In the genomic region with DNA sequence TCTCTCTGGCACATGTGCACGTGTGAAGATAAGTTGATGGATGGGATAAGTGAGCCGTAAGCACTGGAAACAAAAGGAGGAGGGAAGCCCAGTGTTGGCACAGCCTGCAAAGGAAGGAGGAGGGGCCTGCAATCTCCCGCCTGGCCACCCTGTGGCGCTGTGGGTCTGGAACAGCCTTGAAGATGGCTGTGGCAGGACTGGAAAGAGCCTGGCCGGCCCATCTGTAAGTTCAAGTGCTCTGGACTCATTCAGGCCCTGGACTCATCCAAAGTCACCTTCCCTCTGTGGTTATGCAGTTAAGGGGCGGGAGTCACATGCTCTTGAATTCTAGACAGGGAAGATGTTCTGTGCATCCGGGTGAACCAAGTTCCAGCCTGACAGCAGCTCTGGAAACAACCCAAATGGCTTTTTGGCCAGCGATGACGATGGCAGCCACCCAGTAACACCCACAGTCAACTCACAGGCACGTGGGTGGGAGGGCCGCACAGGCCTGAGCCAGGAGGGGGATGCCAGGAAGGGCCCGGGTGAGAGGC, we compare ENCODE assay signal across 8 cellular contexts. TPM values are rescaled to one million over a fixed set of nuclear protein-coding genes. Genes with fewer than 3 reads are reported as not detected.
DNase-seq lines count a peak whose midpoint lies in the region; ATAC-seq and TF ChIP-seq lines count a peak whose summit lies in the region.

No MANE protein-coding gene starts in this region.

- H3K27me3 Mint-ChIP-seq in activated naive CD8-positive, alpha-beta T cell treated with anti-CD3 and anti-CD28 coated beads, Interleukin-2, amount 50 U/mL, for 24 hours, result no peaks in the 10 kb centered on the region

- no peaks in the 10 kb centered on the region for H3K4me1 Mint-ChIP-seq in activated naive CD8-positive, alpha-beta T cell treated with anti-CD3 and anti-CD28 coated beads, Interleukin-2, amount 50 U/mL, for 24 hours

- H3K4me3 Mint-ChIP-seq in activated naive CD8-positive, alpha-beta T cell treated with anti-CD3 and anti-CD28 coated beads, Interleukin-2, amount 50 U/mL, for 24 hours, result no peak overlapping the region

- H3K36me3 ChIP-seq in heart left ventricle (peaks cover 0 to 12% (median 0%) of the 10 kb centered on the region in 9 donors), psoas muscle (ENCODE audit: insufficient read depth in 1 of 2, low read depth in 1 of 2) (no peaks in the 10 kb centered on the region)

- ATAC-seq in activated naive CD8-positive, alpha-beta T cell treated with anti-CD3 and anti-CD28 coated beads, Interleukin-2, amount 50 U/mL, for 24 hours, result no peak
- ATAC-seq in heart left ventricle (peak; percentile 91 to 95 (median 92)), psoas muscle (peak in 3 of 4 donors; percentile 54 to 64 (median 63)), HG02588 (IDR thresholded peaks at IDR 0.05; ENCODE audit: unreplicated experiment) (no peak)

- TF ChIP-seq CTCF in LNCAP (IDR thresholded peaks at IDR 0.05) (peak; percentile 99), heart left ventricle (IDR thresholded peaks at IDR 0.05) (peak; percentile 52 to 87 (median 72)), psoas muscle (IDR thresholded peaks at IDR 0.05) (peak; percentile 43)

- intact Hi-C loops in heart left ventricle (cut with DNase I) (loop anchor here in 8 of 10 donors (1.0 to 5.0 kb wide), 10 partner anchors 39 to 164 kb away; a partner anchor contains a TSS), psoas muscle (cut with DNase I) (no loop called here)

- WGBS in heart left ventricle, 4 donors, result 30 to 41% (median 36%) methylated on average over 10 to 12 of the region's 12 CpGs
- 31 to 45% (median 36%) methylated on average over 12 of the region's 12 CpGs for whole genome bisulfite sequencing in psoas muscle, 3 donors

- H3K27ac ChIP-seq in heart left ventricle (peak overlapping the region; percentile 10 to 90 (median 80)), psoas muscle (no peak overlapping the region)

- H3K27me3 ChIP-seq in heart left ventricle (no peaks in the 10 kb centered on the region), psoas muscle (ENCODE audit: insufficient read depth in 3 of 3, low read length in 2 of 3) (no peaks in the 10 kb centered on the region)

- H3K9me3 ChIP-seq in heart left ventricle, result peaks cover 0 to 30% (median 5%) of the 10 kb centered on the region in 12 donors
- peaks cover 3% of the 10 kb centered on the region for H3K9me3 ChIP-seq in psoas muscle

- peak; percentile 52 to 60 for DNase-seq in NCI-H2081 (lab: John Stamatoyannopoulos, UW)
- no peak for DNase-seq in NCI-H2081 treated with DMSO at 0.1 percent for 48 hours (lab: John Stamatoyannopoulos, UW)
- peak; percentile 65 for DNase-seq in activated naive CD8-positive, alpha-beta T cell treated with anti-CD3 and anti-CD28 coated beads, Interleukin-2, amount 50 U/mL, for 24 hours
- DNase-seq in heart left ventricle, result peak; percentile 79 to 89 (median 84)
- DNase-seq in psoas muscle, result peak; percentile 50 to 74
- no peak for DNase-seq in NCI-H2107 treated with DMSO at 0.1 percent for 48 hours (lab: John Stamatoyannopoulos, UW; ENCODE audit: unreplicated experiment)

- no peak for TF ChIP-seq POLR2A in heart left ventricle (IDR thresholded peaks at IDR 0.05)

- peaks cover 0 to 45% (median 19%) of the 10 kb centered on the region in 12 donors for H3K4me1 ChIP-seq in heart left ventricle
- H3K4me1 ChIP-seq in psoas muscle, result no peaks in the 10 kb centered on the region

- H3K9me3 Mint-ChIP-seq in activated naive CD8-positive, alpha-beta T cell treated with anti-CD3 and anti-CD28 coated beads, Interleukin-2, amount 50 U/mL, for 24 hours, result peaks cover 28% of the 10 kb centered on the region

- H3K4me3 ChIP-seq in heart left ventricle (no peak overlapping the region), psoas muscle (no peak overlapping the region)

- peaks cover 45% of the 10 kb centered on the region for H3K36me3 Mint-ChIP-seq in activated naive CD8-positive, alpha-beta T cell treated with anti-CD3 and anti-CD28 coated beads, Interleukin-2, amount 50 U/mL, for 24 hours (ENCODE audit: low read depth)

- H3K27ac Mint-ChIP-seq in activated naive CD8-positive, alpha-beta T cell treated with anti-CD3 and anti-CD28 coated beads, Interleukin-2, amount 50 U/mL, for 24 hours, result no peak overlapping the region

RNA-seq across cellular contexts. Expression of a gene that starts 50.4 kb away (rescaled TPM):
- total RNA-seq in heart left ventricle, result not detected
- under 1 TPM; 0.07 to 0.19 TPM for polyA plus RNA-seq in heart left ventricle
- under 1 TPM in 1 of 4 donors, not detected in 3; 0.87 TPM for total RNA-seq in psoas muscle
- polyA plus RNA-seq in psoas muscle, result under 1 TPM; 0.04 to 0.16 (median 0.14) TPM

Comparison
In these comparisons a context has a peak if more than half of its experiments do, and no peak if none do; other contexts are left out.
1. DNase-seq: peak in NCI-H2081 (2 of 2), activated naive CD8-positive, alpha-beta T cell treated with anti-CD3 and anti-CD28 coated beads, Interleukin-2, amount 50 U/mL, for 24 hours (single experiment), heart left ventricle (5 of 5) and psoas muscle (2 of 2); none in NCI-H2081 treated with DMSO at 0.1 percent for 48 hours (single experiment) and NCI-H2107 treated with DMSO at 0.1 percent for 48 hours (single experiment).
2. CTCF ChIP-seq: peak in every context shown above with its lines; median percentile 99 in LNCAP; 72 in heart left ventricle; 43 in psoas muscle.
3. ATAC-seq: peak in heart left ventricle (4 of 4) and psoas muscle (3 of 4); none in activated naive CD8-positive, alpha-beta T cell treated with anti-CD3 and anti-CD28 coated beads, Interleukin-2, amount 50 U/mL, for 24 hours (single experiment) and HG02588 (single experiment).
4. intact Hi-C loops: an anchor here in heart left ventricle (1.0 to 5.0 kb wide); none called in psoas muscle.